In genomic region chr5:119187776-119188529, GRCh38 we compare ENCODE assay signal across 20 cellular contexts.
DNase-seq lines count a peak whose midpoint lies in the region; ATAC-seq, FAIRE-seq and TF ChIP-seq lines count a peak whose summit lies in the region.
"Had no signal": no experiment of that assay in that cellular context is flagged by ENCODE, and none has a peak within 500 bp of the region (broad histone marks: within the 10 kb centered on the region; RNA-seq: fewer than 3 reads in every experiment).

No MANE protein-coding gene starts in this region.

- no peak overlapping the region for H3K4me3 ChIP-seq in CD8-positive, alpha-beta T cell (ENCODE audit: low read depth, low read length)
- H3K4me3 ChIP-seq: heart right ventricle, ovary had no signal

- peaks cover 22% of the 10 kb centered on the region for H3K4me1 Mint-ChIP-seq in CD8-positive, alpha-beta T cell (ENCODE audit: low read depth)
- H3K4me1 Mint-ChIP-seq in T-cell (peaks cover 13 to 25% (median 23%) of the 10 kb centered on the region in 3 donors), memory B cell (peaks cover 11% of the 10 kb centered on the region)
- peaks cover 15% of the 10 kb centered on the region for H3K4me1 Mint-ChIP-seq in activated CD4-positive, alpha-beta T cell treated with anti-CD3 and anti-CD28 coated beads for 36 hours

- H3K36me3 Mint-ChIP-seq in CD8-positive, alpha-beta T cell, result peaks cover 27% of the 10 kb centered on the region
- H3K36me3 Mint-ChIP-seq in T-cell (peaks cover 14% of the 10 kb centered on the region), memory B cell (peaks cover 20% of the 10 kb centered on the region)
- H3K36me3 Mint-ChIP-seq in activated CD4-positive, alpha-beta T cell treated with anti-CD3 and anti-CD28 coated beads for 36 hours (ENCODE audit: low read depth), result peaks cover 7% of the 10 kb centered on the region

- no peak for TF ChIP-seq CTCF in CD8-positive, alpha-beta T cell (IDR thresholded peaks at IDR 0.05)

- peak; percentile 56 for FAIRE-seq in GM18507 (lab: Jason Lieb, UNC)

- H3K36me3 ChIP-seq in CD8-positive, alpha-beta T cell (ENCODE audit: insufficient read depth, low read length), result no peaks in the 10 kb centered on the region
- H3K36me3 ChIP-seq: ovary had no signal

- H3K4me3 Mint-ChIP-seq in CD8-positive, alpha-beta T cell, result peak overlapping the region; percentile 37
- H3K4me3 Mint-ChIP-seq in T-cell (peak overlapping the region; percentile 21 to 55 (median 50)), memory B cell (peak overlapping the region; percentile 52)
- H3K4me3 Mint-ChIP-seq in activated CD4-positive, alpha-beta T cell treated with anti-CD3 and anti-CD28 coated beads for 36 hours, result no peak overlapping the region
- H3K4me3 Mint-ChIP-seq: activated CD8-positive, alpha-beta T cell treated with anti-CD3 and anti-CD28 coated beads for 36 hours; H9; nephron had no signal

- intact Hi-C loops in CD8-positive, alpha-beta T cell (cut with DNase I, micrococcal nuclease), result no loop called here
- intact Hi-C loops in activated CD4-positive, alpha-beta T cell treated with anti-CD3 and anti-CD28 coated beads for 36 hours (cut with DNase I, micrococcal nuclease), result no loop called here

- H3K27ac ChIP-seq in CD8-positive, alpha-beta T cell (ENCODE audit: low read depth, low read length), result no peak overlapping the region
- H3K27ac ChIP-seq: ovary had no signal

- CTCF ChIA-PET in CD8-positive, alpha-beta T cell (lab: Charles Lee), result interaction anchor here (0.7 to 1.6 kb wide), 2 partner anchors 224 to 464 kb away, joined by 3 to 5 read pairs; no protein-coding TSS in a partner anchor
- CTCF ChIA-PET in T-cell (lab: Charles Lee), result interaction anchor here in 1 of 2 donors (0.7 to 1.2 kb wide), 2 partner anchors 166 to 224 kb away, joined by 3 read pairs; no protein-coding TSS in a partner anchor
- CTCF ChIA-PET in activated CD4-positive, alpha-beta T cell treated with anti-CD3 and anti-CD28 coated beads for 36 hours (lab: Charles Lee), result no interaction called here

- DNase-seq in CD8-positive, alpha-beta T cell, result peak in 2 of 7 experiments; percentile 1 to 17
- DNase-seq in GM18507 (ENCODE audit: extremely low spot score, insufficient read length, low read depth) (no peak), T-cell (peak in 8 of 34 experiments; percentile 0 to 11 (median 4)), memory B cell (ENCODE audit: low spot score in 2 of 2) (peak in 1 of 2 donors; percentile 1), NOMO-1 treated with dmso at 0.1 percent for 144 hours (lab: John Stamatoyannopoulos, UW; ENCODE audit: unreplicated experiment) (no peak), NCI-H187 treated with DMSO at 0.1 percent for 48 hours (lab: John Stamatoyannopoulos, UW) (no peak)
- no peak for DNase-seq in activated CD4-positive, alpha-beta T cell treated with anti-CD3 and anti-CD28 coated beads for 36 hours
- DNase-seq: activated CD8-positive, alpha-beta T cell treated with anti-CD3 and anti-CD28 coated beads for 36 hours; activated naive CD4-positive, alpha-beta T cell treated with Interleukin-2 at 50 U/mL for 16 hours; activated T-cell treated with anti-CD3 and anti-CD28 coated beads for 4 hours; H9; heart right ventricle; KBM-7; NCI-H1048; NCI-H1930; ovary; right cardiac atrium; trophoblast cell had no signal

- no peaks in the 10 kb centered on the region for H3K27me3 ChIP-seq in CD8-positive, alpha-beta T cell (ENCODE audit: insufficient read depth, low read length)
- H3K27me3 ChIP-seq: heart right ventricle, ovary had no signal

- no peaks in the 10 kb centered on the region for H3K9me3 ChIP-seq in CD8-positive, alpha-beta T cell (ENCODE audit: low read length)
- H3K9me3 ChIP-seq: heart right ventricle, ovary had no signal

- H3K27ac Mint-ChIP-seq in CD8-positive, alpha-beta T cell, result peak overlapping the region; percentile 10
- H3K27ac Mint-ChIP-seq in T-cell (peak overlapping the region; percentile 80), memory B cell (peak overlapping the region; percentile 31)
- H3K27ac Mint-ChIP-seq in activated CD4-positive, alpha-beta T cell treated with anti-CD3 and anti-CD28 coated beads for 36 hours, result no peak overlapping the region
- H3K27ac Mint-ChIP-seq: activated CD8-positive, alpha-beta T cell treated with anti-CD3 and anti-CD28 coated beads for 36 hours; nephron had no signal

- peaks cover 14% of the 10 kb centered on the region for H3K4me1 ChIP-seq in CD8-positive, alpha-beta T cell (ENCODE audit: insufficient read depth, low read length)

- no peak for ATAC-seq in CD8-positive, alpha-beta T cell
- ATAC-seq in T-cell (replicated peaks in 1 of 4), result peak in 3 of 4 experiments; percentile 27 to 63 (median 39)
- ATAC-seq in memory B cell (ENCODE audit: low read depth), result peak; percentile 64
- ATAC-seq in activated CD4-positive, alpha-beta T cell treated with anti-CD3 and anti-CD28 coated beads for 36 hours, result no peak
- no peak for ATAC-seq in GM18520 (IDR thresholded peaks at IDR 0.05; ENCODE audit: unreplicated experiment)
- ATAC-seq: activated CD8-positive, alpha-beta T cell treated with anti-CD3 and anti-CD28 coated beads for 36 hours; heart right ventricle; right cardiac atrium had no signal

- POLR2A ChIA-PET in CD8-positive, alpha-beta T cell (lab: Charles Lee), result interaction anchor here (0.7 kb wide), 2 partner anchors 16 to 56 kb away, joined by 3 read pairs; no protein-coding TSS in a partner anchor
- POLR2A ChIA-PET in T-cell (lab: Charles Lee), result no interaction called here
- POLR2A ChIA-PET in activated CD4-positive, alpha-beta T cell treated with anti-CD3 and anti-CD28 coated beads for 36 hours (lab: Charles Lee), result no interaction called here

- no peaks in the 10 kb centered on the region for H3K27me3 Mint-ChIP-seq in CD8-positive, alpha-beta T cell (ENCODE audit: low read depth)
- H3K27me3 Mint-ChIP-seq in T-cell, result no peaks in the 10 kb centered on the region
- H3K27me3 Mint-ChIP-seq in memory B cell, result no peaks in the 10 kb centered on the region
- H3K27me3 Mint-ChIP-seq in activated CD4-positive, alpha-beta T cell treated with anti-CD3 and anti-CD28 coated beads for 36 hours, result no peaks in the 10 kb centered on the region
- H3K27me3 Mint-ChIP-seq: activated CD8-positive, alpha-beta T cell treated with anti-CD3 and anti-CD28 coated beads for 36 hours had no signal

- no peaks in the 10 kb centered on the region for H3K9me3 Mint-ChIP-seq in CD8-positive, alpha-beta T cell
- no peaks in the 10 kb centered on the region for H3K9me3 Mint-ChIP-seq in T-cell
- H3K9me3 Mint-ChIP-seq in memory B cell, result no peaks in the 10 kb centered on the region
- H3K9me3 Mint-ChIP-seq in activated CD4-positive, alpha-beta T cell treated with anti-CD3 and anti-CD28 coated beads for 36 hours (ENCODE audit: low read depth), result no peaks in the 10 kb centered on the region
- H3K9me3 Mint-ChIP-seq: activated CD8-positive, alpha-beta T cell treated with anti-CD3 and anti-CD28 coated beads for 36 hours; H9; nephron had no signal

Comparison
In these comparisons a context has a peak if more than half of its experiments do, and no peak if none do; other contexts are left out.
1. ATAC-seq: peak in T-cell (3 of 4) and memory B cell (single experiment); none in CD8-positive, alpha-beta T cell (single experiment), activated CD4-positive, alpha-beta T cell treated with anti-CD3 and anti-CD28 coated beads for 36 hours (single experiment) and GM18520 (single experiment).